Comparison of ENCODE assay signal across 18 cellular contexts in genomic region chr15:69424748-69425413, GRCh38. TPM values are rescaled to one million over a fixed set of nuclear protein-coding genes. Genes with fewer than 3 reads are reported as not detected.
DNase-seq lines count a peak whose midpoint lies in the region; ATAC-seq and TF ChIP-seq lines count a peak whose summit lies in the region.
"Had no signal": no experiment of that assay in that cellular context is flagged by ENCODE, and none has a peak within 500 bp of the region (broad histone marks: within the 10 kb centered on the region; RNA-seq: fewer than 3 reads in every experiment).

No MANE protein-coding gene starts in this region.

- TF ChIP-seq EP300 in esophagus muscularis mucosa (IDR thresholded peaks at IDR 0.05), result no peak

- H3K9me3 ChIP-seq in osteoblast (ENCODE audit: low read depth, low read length), result no peaks in the 10 kb centered on the region
- H3K9me3 ChIP-seq in esophagus muscularis mucosa, result no peaks in the 10 kb centered on the region
- H3K9me3 ChIP-seq in psoas muscle, result no peaks in the 10 kb centered on the region
- H3K9me3 ChIP-seq: HAP-1 had no signal

- DNase-seq in AG20443 (ENCODE audit: low spot score) (peak; percentile 12), M059J (ENCODE audit: low read depth) (peak; percentile 17), epithelial cell of esophagus (ENCODE audit: low read depth) (peak; percentile 34), osteoblast (ENCODE audit: insufficient read length, low spot score, missing footprints) (no peak), esophagus muscularis mucosa (ENCODE audit: extremely low spot score) (no peak), psoas muscle (no peak)
- no peak for DNase-seq in activated T-cell treated with anti-CD3 and anti-CD28 coated beads, Interleukin-2, amount 50 U/mL, for 24 hours
- DNase-seq: AML-193; MV-4-11; NCI-H1417 treated with DMSO at 0.1 percent for 48 hours; NCI-H1930; NCI-H2171 treated with DMSO at 0.1 percent for 48 hours; NCI-H446 treated with DMSO at 0.1 percent for 48 hours; NK-92 treated with Interleukin-12 subunit alpha and Interleukin-12 subunit beta, amount 100 ng/mL, for 24 hours; SHP77 treated with DMSO at 0.1 percent for 48 hours had no signal

- no peaks in the 10 kb centered on the region for H3K4me1 Mint-ChIP-seq in activated T-cell treated with anti-CD3 and anti-CD28 coated beads, Interleukin-2, amount 50 U/mL, for 24 hours (ENCODE audit: low read depth)
- H3K4me1 Mint-ChIP-seq: CD14-positive monocyte had no signal

- H3K27ac Mint-ChIP-seq in activated T-cell treated with anti-CD3 and anti-CD28 coated beads, Interleukin-2, amount 50 U/mL, for 24 hours, result no peak overlapping the region

- no peak overlapping the region for H3K27ac ChIP-seq in osteoblast (ENCODE audit: low read depth, low read length)
- H3K27ac ChIP-seq in esophagus muscularis mucosa (replicated peaks in 1 of 4), result no peak overlapping the region
- no peak overlapping the region for H3K27ac ChIP-seq in psoas muscle

- intact Hi-C loops in esophagus muscularis mucosa (cut with DNase I) (no loop called here), psoas muscle (cut with DNase I) (no loop called here)

- TF ChIP-seq POLR2A in esophagus muscularis mucosa (IDR thresholded peaks at IDR 0.05; ENCODE audit: low read depth), result no peak

- H3K27me3 ChIP-seq in osteoblast (ENCODE audit: insufficient read depth, low read length) (no peaks in the 10 kb centered on the region), esophagus muscularis mucosa (no peaks in the 10 kb centered on the region), psoas muscle (ENCODE audit: insufficient read depth in 3 of 3, low read length in 2 of 3) (no peaks in the 10 kb centered on the region)

- H3K79me2 ChIP-seq in osteoblast (ENCODE audit: insufficient read depth, low read length), result peaks cover 24% of the 10 kb centered on the region

- no peaks in the 10 kb centered on the region for H4K20me1 ChIP-seq in osteoblast (ENCODE audit: insufficient read depth, low read length)

- H3K4me1 ChIP-seq in osteoblast (ENCODE audit: insufficient read depth, low read length) (peaks cover 22% of the 10 kb centered on the region), esophagus muscularis mucosa (no peaks in the 10 kb centered on the region), psoas muscle (no peaks in the 10 kb centered on the region)
- H3K4me1 ChIP-seq: HAP-1 had no signal

- TF ChIP-seq CTCF in epithelial cell of esophagus (IDR thresholded peaks at IDR 0.05; ENCODE audit: insufficient read depth, low read depth, low read length, missing control alignments) (no peak), osteoblast (IDR thresholded peaks at IDR 0.05; ENCODE audit: extremely low read depth, low read depth, low read length) (no peak), esophagus muscularis mucosa (IDR thresholded peaks at IDR 0.05) (no peak), psoas muscle (IDR thresholded peaks at IDR 0.05) (no peak)

- H2AFZ ChIP-seq in osteoblast (ENCODE audit: low read length), result peak overlapping the region; percentile 6

- H3K36me3 Mint-ChIP-seq in activated T-cell treated with anti-CD3 and anti-CD28 coated beads, Interleukin-2, amount 50 U/mL, for 24 hours (ENCODE audit: low read depth), result peaks cover 81% of the 10 kb centered on the region

- no peak overlapping the region for H3K4me3 Mint-ChIP-seq in activated T-cell treated with anti-CD3 and anti-CD28 coated beads, Interleukin-2, amount 50 U/mL, for 24 hours
- H3K4me3 Mint-ChIP-seq: CD14-positive monocyte had no signal

- H3K36me3 ChIP-seq in osteoblast (ENCODE audit: insufficient read depth, low read length) (peaks cover 66% of the 10 kb centered on the region), esophagus muscularis mucosa (no peaks in the 10 kb centered on the region), psoas muscle (ENCODE audit: insufficient read depth in 1 of 2, low read depth in 1 of 2) (no peaks in the 10 kb centered on the region)

- WGBS in esophagus muscularis mucosa, result 100% methylated on average over 1 of the region's 1 CpG
- 96 to 100% (median 96%) methylated on average over 1 of the region's 1 CpG for WGBS in psoas muscle, 3 donors

- H3K4me3 ChIP-seq in epithelial cell of esophagus (ENCODE audit: low read length), result no peak overlapping the region
- no peak overlapping the region for H3K4me3 ChIP-seq in osteoblast (ENCODE audit: insufficient read depth, low read length)
- H3K4me3 ChIP-seq in esophagus muscularis mucosa, result no peak overlapping the region
- H3K4me3 ChIP-seq in psoas muscle, result no peak overlapping the region
- H3K4me3 ChIP-seq: HAP-1 had no signal

- H3K4me2 ChIP-seq in osteoblast (ENCODE audit: insufficient read depth, low read length), result no peak overlapping the region

- H3K27me3 Mint-ChIP-seq in activated T-cell treated with anti-CD3 and anti-CD28 coated beads, Interleukin-2, amount 50 U/mL, for 24 hours, result no peaks in the 10 kb centered on the region

- H3K9me3 Mint-ChIP-seq in activated T-cell treated with anti-CD3 and anti-CD28 coated beads, Interleukin-2, amount 50 U/mL, for 24 hours, result no peaks in the 10 kb centered on the region
- H3K9me3 Mint-ChIP-seq: CD14-positive monocyte had no signal

- ATAC-seq in psoas muscle, result no peak
- ATAC-seq in HG03108 (IDR thresholded peaks at IDR 0.05; ENCODE audit: unreplicated experiment), result no peak

RNA-seq across cellular contexts. Expression of gene KIF23, which starts 10.7 kb away (rescaled TPM):
- total RNA-seq in M059J (2014; rRNA removed; shearing (Covaris generic)), result 73.1 and 102 TPM in 2 replicates
- total RNA-seq in osteoblast, result 8.0 and 8.3 TPM in 2 replicates
- 1 to 10 TPM; 1.7 to 7.1 (median 4.9) TPM for total RNA-seq in esophagus muscularis mucosa
- total RNA-seq in psoas muscle, result under 1 TPM in 3 of 4 donors, not detected in 1; 0.25 to 0.69 (median 0.46) TPM
- polyA plus RNA-seq in psoas muscle, result under 1 TPM; 0.04 to 0.56 (median 0.35) TPM

RNA-seq across cellular contexts. Expression of gene RPLP1, which starts 27.7 kb away (rescaled TPM):
- total RNA-seq in M059J (2014; rRNA removed; shearing (Covaris generic)), result 39.1 and 86.1 TPM in 2 replicates
- total RNA-seq in osteoblast (71.7 and 94.6 TPM in 2 replicates), esophagus muscularis mucosa (100 to 1,000 TPM; 460 to 623 (median 514) TPM), psoas muscle (1,000 to 10,000 TPM; 1,471 to 2,300 (median 1,863) TPM)
- polyA plus RNA-seq in psoas muscle, result 1,000 to 10,000 TPM; 1,956 to 2,538 (median 2,265) TPM

Comparison
In these comparisons a context has a peak if more than half of its experiments do, and no peak if none do; other contexts are left out.
1. DNase-seq: peak in AG20443 (single experiment), M059J (single experiment) and epithelial cell of esophagus (single experiment); none in osteoblast (single experiment), esophagus muscularis mucosa (single experiment), activated T-cell treated with anti-CD3 and anti-CD28 coated beads, Interleukin-2, amount 50 U/mL, for 24 hours (single experiment) and psoas muscle (0 of 2).